In genomic region chr10:105585215-105585614, GRCh38 we compare ENCODE assay signal across 25 cellular contexts.
A peak's percentile ranks its signal among the peaks of the same experiment; 100 is the strongest.
DNase-seq lines count a peak whose midpoint lies in the region; ATAC-seq, FAIRE-seq and TF ChIP-seq lines count a peak whose summit lies in the region.
"Had no signal": no experiment of that assay in that cellular context is flagged by ENCODE, and none has a peak within 500 bp of the region (broad histone marks: within the 10 kb centered on the region; RNA-seq: fewer than 3 reads in every experiment).

No MANE protein-coding gene starts in this region.

- no peak for TF ChIP-seq POLR2A in breast epithelium (IDR thresholded peaks at IDR 0.05)

- no peak overlapping the region for H2AFZ ChIP-seq in astrocyte (ENCODE audit: low read depth, low read length)
- H2AFZ ChIP-seq in hepatocyte, result no peak overlapping the region

- BruUV-seq in MCF 10A (replicated peaks; lab: Mats Ljungman, UMichigan), result no TSS peak

- no peak for TF ChIP-seq CTCF in MCF 10A (IDR thresholded peaks at IDR 0.05; ENCODE audit: unreplicated experiment)
- TF ChIP-seq CTCF in breast epithelium (IDR thresholded peaks at IDR 0.05), result no peak
- no peak for TF ChIP-seq CTCF in astrocyte (IDR thresholded peaks at IDR 0.05; ENCODE audit: insufficient read depth, low read depth, low read length)
- TF ChIP-seq CTCF in foreskin keratinocyte (conservative IDR thresholded peaks at IDR 0.05), result no peak
- no peak for TF ChIP-seq CTCF in hepatocyte (IDR thresholded peaks at IDR 0.05; ENCODE audit: poor library complexity)
- TF ChIP-seq CTCF in GM10248 (IDR thresholded peaks at IDR 0.05; ENCODE audit: control extremely low read depth, extremely low read depth, low read depth, missing control alignments), result no peak

- H3K36me3 ChIP-seq in breast epithelium (no peaks in the 10 kb centered on the region), astrocyte (ENCODE audit: insufficient read depth, low read length) (no peaks in the 10 kb centered on the region), hepatocyte (replicated peaks; ENCODE audit: insufficient read depth, low read depth) (no peaks in the 10 kb centered on the region)

- POLR2A ChIA-PET in MCF 10A (lab: Yijun Ruan, JAX), result no interaction called here
- POLR2A ChIA-PET in GM10248 (lab: Yijun Ruan, JAX), result no interaction called here
- POLR2A ChIA-PET in T-cell (lab: Charles Lee), result no interaction called here

- no peak for ATAC-seq in foreskin keratinocyte
- ATAC-seq in T-cell (replicated peaks in 1 of 4), result no peak
- no peak for ATAC-seq in HG03571 (IDR thresholded peaks at IDR 0.05; ENCODE audit: unreplicated experiment)
- ATAC-seq: CD8-positive, alpha-beta T cell; HCT116; HepG2 had no signal

- no peak overlapping the region for H3K27ac ChIP-seq in breast epithelium
- no peak overlapping the region for H3K27ac ChIP-seq in astrocyte (ENCODE audit: low read depth, low read length)
- no peak overlapping the region for H3K27ac ChIP-seq in foreskin keratinocyte
- H3K27ac ChIP-seq in hepatocyte, result no peak overlapping the region
- H3K27ac ChIP-seq: 22Rv1 had no signal

- no peaks in the 10 kb centered on the region for H4K20me1 ChIP-seq in astrocyte (ENCODE audit: insufficient read depth, low read length)
- no peaks in the 10 kb centered on the region for H4K20me1 ChIP-seq in hepatocyte (ENCODE audit: insufficient read depth, poor library complexity, severe bottlenecking)

- H3K36me3 Mint-ChIP-seq in MCF 10A (ENCODE audit: insufficient read depth, unreplicated experiment) (no peaks in the 10 kb centered on the region), astrocyte (ENCODE audit: low read depth, unreplicated experiment) (no peaks in the 10 kb centered on the region), T-cell (no peaks in the 10 kb centered on the region)
- H3K36me3 Mint-ChIP-seq: CD8-positive, alpha-beta T cell had no signal

- no peaks in the 10 kb centered on the region for H3K27me3 ChIP-seq in breast epithelium
- no peaks in the 10 kb centered on the region for H3K27me3 ChIP-seq in astrocyte (ENCODE audit: insufficient read depth, low read length)
- no peaks in the 10 kb centered on the region for H3K27me3 ChIP-seq in foreskin keratinocyte
- H3K27me3 ChIP-seq in hepatocyte, result no peaks in the 10 kb centered on the region

- H3K4me1 ChIP-seq in breast epithelium (no peaks in the 10 kb centered on the region), astrocyte (ENCODE audit: insufficient read depth, low read length) (no peaks in the 10 kb centered on the region), foreskin keratinocyte (no peaks in the 10 kb centered on the region), hepatocyte (ENCODE audit: insufficient read depth) (no peaks in the 10 kb centered on the region)

- H3K79me2 ChIP-seq in astrocyte (ENCODE audit: insufficient read depth, low read length) (no peaks in the 10 kb centered on the region), hepatocyte (no peaks in the 10 kb centered on the region)

- H3K27me3 Mint-ChIP-seq in MCF 10A (ENCODE audit: insufficient read depth, unreplicated experiment) (no peaks in the 10 kb centered on the region), astrocyte (ENCODE audit: low read depth, unreplicated experiment) (no peaks in the 10 kb centered on the region), T-cell (no peaks in the 10 kb centered on the region)

- CTCF ChIA-PET in MCF 10A (lab: Yijun Ruan, JAX) (no interaction called here), GM10248 (lab: Yijun Ruan, JAX) (no interaction called here), T-cell (lab: Charles Lee) (no interaction called here)

- DNase-seq in MCF 10A (ENCODE audit: unreplicated experiment) (peak; percentile 5), breast epithelium (ENCODE audit: low spot score in 2 of 2) (no peak), astrocyte (ENCODE audit: low read depth) (no peak), foreskin keratinocyte (peak; percentile 23 to 38), hepatocyte (ENCODE audit: low spot score) (no peak), GM10248 (ENCODE audit: extremely low spot score) (no peak), T-cell (no peak)
- DNase-seq: AML-193; C1 segment of cervical spinal cord; Calu3; CD8-positive, alpha-beta T cell; DMS153; GOT3; KBM-7; NCI-H1092; NCI-H1436; NCI-H187 treated with DMSO at 0.1 percent for 48 hours; NCI-H2227 treated with DMSO at 0.1 percent for 48 hours; NCI-H510A; NCI-H748 treated with DMSO at 0.1 percent for 48 hours had no signal

- H3K9me3 ChIP-seq in breast epithelium, result no peaks in the 10 kb centered on the region
- no peaks in the 10 kb centered on the region for H3K9me3 ChIP-seq in astrocyte (ENCODE audit: insufficient read depth, low read depth, low read length)
- H3K9me3 ChIP-seq in hepatocyte (ENCODE audit: low read depth), result no peaks in the 10 kb centered on the region

- no peak overlapping the region for H3K4me2 ChIP-seq in astrocyte (ENCODE audit: low read length)
- no peak overlapping the region for H3K4me2 ChIP-seq in hepatocyte

- H3K4me1 Mint-ChIP-seq in MCF 10A (ENCODE audit: insufficient read depth, unreplicated experiment) (no peaks in the 10 kb centered on the region), astrocyte (ENCODE audit: low read depth, unreplicated experiment) (peaks cover 22% of the 10 kb centered on the region), T-cell (no peaks in the 10 kb centered on the region)

- H3K27ac Mint-ChIP-seq in MCF 10A (ENCODE audit: low read depth, unreplicated experiment), result no peak overlapping the region
- H3K27ac Mint-ChIP-seq in astrocyte (ENCODE audit: unreplicated experiment), result peak overlapping the region; percentile 16
- no peak overlapping the region for H3K27ac Mint-ChIP-seq in T-cell
- H3K27ac Mint-ChIP-seq: CD8-positive, alpha-beta T cell had no signal

- FAIRE-seq in astrocyte (lab: Jason Lieb, UNC), result no peak
- FAIRE-seq: G401.6, HepG2 had no signal

- H3K4me3 Mint-ChIP-seq in MCF 10A (ENCODE audit: unreplicated experiment) (no peak overlapping the region), astrocyte (ENCODE audit: unreplicated experiment) (no peak overlapping the region), T-cell (no peak overlapping the region)
- H3K4me3 Mint-ChIP-seq: CD8-positive, alpha-beta T cell had no signal

- no peaks in the 10 kb centered on the region for H3K9me3 Mint-ChIP-seq in MCF 10A (ENCODE audit: unreplicated experiment)
- no peaks in the 10 kb centered on the region for H3K9me3 Mint-ChIP-seq in astrocyte (ENCODE audit: unreplicated experiment)
- H3K9me3 Mint-ChIP-seq in T-cell, result peaks cover 0 to 4% (median 3%) of the 10 kb centered on the region in 3 donors

- H3K4me3 ChIP-seq in breast epithelium (no peak overlapping the region), astrocyte (ENCODE audit: insufficient read depth, low read depth, low read length) (no peak overlapping the region), hepatocyte (no peak overlapping the region)

- intact Hi-C loops in MCF 10A (cut with micrococcal nuclease), result no loop called here
- intact Hi-C loops in breast epithelium (cut with DNase I; ENCODE audit: low total_unique reads), result no loop called here

- 81% methylated on average over 1 of the region's 1 CpG for WGBS in hepatocyte (ENCODE audit: low lambda C conversion rate, missing lambda C conversion rate)

- no peaks in the 10 kb centered on the region for H3K9me2 ChIP-seq in hepatocyte (replicated peaks; ENCODE audit: insufficient read depth)

- H3K9ac ChIP-seq in astrocyte (ENCODE audit: low read length), result no peak overlapping the region

Comparison
In these comparisons a context has a peak if more than half of its experiments do, and no peak if none do; other contexts are left out.
1. DNase-seq: peak in MCF 10A (single experiment) and foreskin keratinocyte (2 of 2); none in breast epithelium (0 of 2), astrocyte (single experiment), hepatocyte (single experiment), GM10248 (single experiment) and T-cell (0 of 34).